Comparison of ENCODE assay signal across 8 cellular contexts in genomic region chr14:102087762-102088011, GRCh38. TPM values are rescaled to one million over a fixed set of nuclear protein-coding genes. Genes with fewer than 3 reads are reported as not detected.
A peak's percentile ranks its signal among the peaks of the same experiment; 100 is the strongest.
DNase-seq lines count a peak whose midpoint lies in the region; ATAC-seq and TF ChIP-seq lines count a peak whose summit lies in the region.

No MANE protein-coding gene starts in this region.

- no peaks in the 10 kb centered on the region for H3K27me3 ChIP-seq in lung (ENCODE audit: control insufficient read depth, insufficient read depth)

- peak overlapping the region; percentile 89 for H3K4me3 Mint-ChIP-seq in activated naive CD4-positive, alpha-beta T cell treated with anti-CD3 and anti-CD28 coated beads, Interleukin-2, amount 10 ng/mL, durations not matched to agents 7 days and 5 days
- peak overlapping the region; percentile 87 for H3K4me3 Mint-ChIP-seq in type B pancreatic cell

- H3K27ac Mint-ChIP-seq in activated naive CD4-positive, alpha-beta T cell treated with anti-CD3 and anti-CD28 coated beads, Interleukin-2, amount 10 ng/mL, durations not matched to agents 7 days and 5 days: peak overlapping the region; percentile 93
- H3K27ac Mint-ChIP-seq in type B pancreatic cell: peak overlapping the region; percentile 89

- no peaks in the 10 kb centered on the region for H3K9me3 Mint-ChIP-seq in activated naive CD4-positive, alpha-beta T cell treated with anti-CD3 and anti-CD28 coated beads, Interleukin-2, amount 10 ng/mL, durations not matched to agents 7 days and 5 days
- no peaks in the 10 kb centered on the region for H3K9me3 Mint-ChIP-seq in type B pancreatic cell

- ATAC-seq in lung (ENCODE audit: insufficient read depth, low FRiP score) (no peak), GM18868 (IDR thresholded peaks at IDR 0.05; ENCODE audit: unreplicated experiment) (no peak)

- peaks cover 58% of the 10 kb centered on the region for H3K4me1 Mint-ChIP-seq in activated naive CD4-positive, alpha-beta T cell treated with anti-CD3 and anti-CD28 coated beads, Interleukin-2, amount 10 ng/mL, durations not matched to agents 7 days and 5 days
- H3K4me1 Mint-ChIP-seq in type B pancreatic cell (ENCODE audit: unreplicated experiment): peaks cover 43% of the 10 kb centered on the region

- WGBS in lung, 2 donors: 4 to 14% methylated on average over 11 of the region's 11 CpGs

- H3K36me3 Mint-ChIP-seq in activated naive CD4-positive, alpha-beta T cell treated with anti-CD3 and anti-CD28 coated beads, Interleukin-2, amount 10 ng/mL, durations not matched to agents 7 days and 5 days: peaks cover 39% of the 10 kb centered on the region
- H3K36me3 Mint-ChIP-seq in type B pancreatic cell: peaks cover 36% of the 10 kb centered on the region

- CTCF ChIA-PET in activated naive CD4-positive, alpha-beta T cell treated with anti-CD3 and anti-CD28 coated beads, Interleukin-2, amount 10 ng/mL, durations not matched to agents 7 days and 5 days (lab: Charles Lee): interaction anchor here (1.5 kb wide), 1 partner anchor 9 kb away, joined by 7 read pairs; no protein-coding TSS in a partner anchor

- peaks cover 12 to 17% of the 10 kb centered on the region in 2 donors for H3K4me1 ChIP-seq in lung (ENCODE audit: control insufficient read depth in 2 of 2, insufficient read depth in 2 of 2, low read length in 2 of 2)

- in situ Hi-C loops in astrocyte of the spinal cord (cut with HindIII; ENCODE audit: low sequenced_read_pairs): no loop called here

- DNase-seq in activated naive CD4-positive, alpha-beta T cell treated with anti-CD3 and anti-CD28 coated beads, Interleukin-2, amount 10 ng/mL, durations not matched to agents 7 days and 5 days: no peak
- no peak for DNase-seq in activated naive CD4-positive, alpha-beta T cell treated with anti-CD3 and anti-CD28 coated beads, Interleukin-2, amount 50 U/mL, for 16 hours
- DNase-seq in astrocyte of the spinal cord (ENCODE audit: low read depth, low spot score) (no peak), lung (ENCODE audit: low spot score) (no peak), type B pancreatic cell (ENCODE audit: extremely low spot score, unreplicated experiment) (no peak), cortex of kidney (lab: John Stamatoyannopoulos, UW) (no peak)
- no peak for DNase-seq in stimulated activated CD4-positive, alpha-beta T cell treated with anti-CD3 and anti-CD28 coated beads, Interleukin-15, amount 100 ng/mL, for 24 hours

- TF ChIP-seq CTCF in astrocyte of the spinal cord (IDR thresholded peaks at IDR 0.05; ENCODE audit: low read depth, low read length): no peak
- TF ChIP-seq CTCF in lung (IDR thresholded peaks at IDR 0.05; ENCODE audit: control extremely low read depth, extremely low read depth): no peak
- no peak for TF ChIP-seq CTCF in type B pancreatic cell (conservative IDR thresholded peaks at IDR 0.05)

- H3K27ac ChIP-seq in lung (ENCODE audit: low read depth in 1 of 2, low read length in 1 of 2): peak overlapping the region; percentile 97 to 99

- no peaks in the 10 kb centered on the region for H3K9me3 ChIP-seq in lung (ENCODE audit: control insufficient read depth in 2 of 2, insufficient read depth in 1 of 2, low read length in 1 of 2)

- H3K4me3 ChIP-seq in astrocyte of the spinal cord (ENCODE audit: low read depth, low read length) (peak overlapping the region; percentile 52), lung (peak overlapping the region; percentile 67)

- H3K36me3 ChIP-seq in lung (ENCODE audit: control insufficient read depth in 2 of 2, insufficient read depth in 2 of 2, low read length in 2 of 2): peaks cover 16 to 17% of the 10 kb centered on the region in 2 donors

- no peaks in the 10 kb centered on the region for H3K27me3 Mint-ChIP-seq in activated naive CD4-positive, alpha-beta T cell treated with anti-CD3 and anti-CD28 coated beads, Interleukin-2, amount 10 ng/mL, durations not matched to agents 7 days and 5 days
- H3K27me3 Mint-ChIP-seq in type B pancreatic cell: no peaks in the 10 kb centered on the region

RNA-seq across cellular contexts. Expression of gene HSP90AA1, which starts 0.8 kb away (rescaled TPM):
- total RNA-seq in lung: 1,000 to 10,000 TPM in 1 of 2 donors, 100 to 1,000 TPM in 1; 331 to 1,106 TPM
- 100 to 1,000 TPM; 187 to 397 TPM for polyA plus RNA-seq in lung
- total RNA-seq in type B pancreatic cell (ENCODE audit: low replicate concordance): 585 and 652 TPM in 2 replicates

RNA-seq across cellular contexts. Expression of gene WDR20, which starts 52.0 kb away (rescaled TPM):
- 10 to 100 TPM; 26.9 to 30.7 TPM for total RNA-seq in lung
- 10 to 100 TPM; 10.3 to 12.5 TPM for polyA plus RNA-seq in lung
- total RNA-seq in type B pancreatic cell (ENCODE audit: low replicate concordance): 33.4 and 49.7 TPM in 2 replicates
